ENCODE assay signal across 26 cellular contexts in genomic region chr10:72759584-72759983, GRCh38.
"Had no signal": no experiment of that assay in that cellular context is flagged by ENCODE, and none has a peak within 500 bp of the region (broad histone marks: within the 10 kb centered on the region; RNA-seq: fewer than 3 reads in every experiment).

No MANE protein-coding gene starts in this region.

- H3K27me3 ChIP-seq: breast epithelium, colonic mucosa, dorsolateral prefrontal cortex, heart right ventricle, left lung, spleen, vagina had no signal

- H3K9me3 Mint-ChIP-seq: activated CD4-positive, alpha-beta memory T cell treated with anti-CD3 and anti-CD28 coated beads, Interleukin-2, amount 10 ng/mL, durations not matched to agents 7 days and 5 days; activated CD4-positive, alpha-beta T cell treated with anti-CD3 and anti-CD28 coated beads, Interleukin-2, amount 10 ng/mL, durations not matched to agents 24 days and 14 days; activated naive CD4-positive, alpha-beta T cell treated with anti-CD3 and anti-CD28 coated beads for 36 hours; activated T-cell treated with anti-CD3 and anti-CD28 coated beads, Interleukin-2, amount 50 U/mL, for 72 hours; immature natural killer cell; mesothelial cell of epicardium; naive thymus-derived CD8-positive, alpha-beta T cell; type B pancreatic cell had no signal

- H3K36me3 Mint-ChIP-seq: activated naive CD8-positive, alpha-beta T cell treated with anti-CD3 and anti-CD28 coated beads, Interleukin-2, amount 10 ng/mL, durations not matched to agents 7 days and 5 days; mesothelial cell of epicardium; type B pancreatic cell had no signal

- H3K27ac Mint-ChIP-seq: activated CD4-positive, alpha-beta memory T cell treated with anti-CD3 and anti-CD28 coated beads, Interleukin-2, amount 10 ng/mL, durations not matched to agents 7 days and 5 days; activated CD4-positive, alpha-beta T cell treated with anti-CD3 and anti-CD28 coated beads, Interleukin-2, amount 10 ng/mL, durations not matched to agents 24 days and 14 days; activated naive CD4-positive, alpha-beta T cell treated with anti-CD3 and anti-CD28 coated beads for 36 hours; activated naive CD8-positive, alpha-beta T cell treated with anti-CD3 and anti-CD28 coated beads, Interleukin-2, amount 10 ng/mL, durations not matched to agents 7 days and 5 days; activated T-cell treated with anti-CD3 and anti-CD28 coated beads, Interleukin-2, amount 50 U/mL, for 72 hours had no signal

- H3K4me1 ChIP-seq: breast epithelium, colonic mucosa had no signal

- H3K27me3 Mint-ChIP-seq: activated CD4-positive, alpha-beta memory T cell treated with anti-CD3 and anti-CD28 coated beads, Interleukin-2, amount 10 ng/mL, durations not matched to agents 7 days and 5 days; activated CD4-positive, alpha-beta T cell treated with anti-CD3 and anti-CD28 coated beads, Interleukin-2, amount 10 ng/mL, durations not matched to agents 24 days and 14 days; naive thymus-derived CD8-positive, alpha-beta T cell; type B pancreatic cell had no signal

- H3K9me3 ChIP-seq: breast epithelium, colonic mucosa, heart right ventricle, left lung, spleen, thoracic aorta, vagina had no signal

- ATAC-seq: activated T-cell treated with anti-CD3 and anti-CD28 coated beads, Interleukin-2, amount 50 U/mL, for 72 hours; heart right ventricle; left lung; naive thymus-derived CD8-positive, alpha-beta T cell had no signal

- H3K4me3 Mint-ChIP-seq: activated CD4-positive, alpha-beta memory T cell treated with anti-CD3 and anti-CD28 coated beads, Interleukin-2, amount 10 ng/mL, durations not matched to agents 7 days and 5 days; activated CD4-positive, alpha-beta T cell treated with anti-CD3 and anti-CD28 coated beads, Interleukin-2, amount 10 ng/mL, durations not matched to agents 24 days and 14 days; activated naive CD4-positive, alpha-beta T cell treated with anti-CD3 and anti-CD28 coated beads for 36 hours; activated naive CD8-positive, alpha-beta T cell treated with anti-CD3 and anti-CD28 coated beads, Interleukin-2, amount 10 ng/mL, durations not matched to agents 7 days and 5 days; activated T-cell treated with anti-CD3 and anti-CD28 coated beads, Interleukin-2, amount 50 U/mL, for 72 hours; immature natural killer cell; mesothelial cell of epicardium; naive thymus-derived CD8-positive, alpha-beta T cell had no signal

- H3K36me3 ChIP-seq: breast epithelium, colonic mucosa, left lung, thoracic aorta, vagina had no signal

- H3K27ac ChIP-seq: breast epithelium, colonic mucosa, dorsolateral prefrontal cortex, epithelial cell of prostate, heart right ventricle, left lung, spleen, thoracic aorta, vagina had no signal

- DNase-seq: activated CD4-positive, alpha-beta memory T cell treated with anti-CD3 and anti-CD28 coated beads, Interleukin-2, amount 10 ng/mL, durations not matched to agents 7 days and 5 days; activated CD4-positive, alpha-beta T cell treated with anti-CD3 and anti-CD28 coated beads, Interleukin-2, amount 10 ng/mL, durations not matched to agents 24 days and 14 days; activated effector memory CD4-positive, alpha-beta T cell treated with Interleukin-2 at 50 U/mL for 16 hours; activated naive CD4-positive, alpha-beta T cell treated with anti-CD3 and anti-CD28 coated beads for 36 hours; activated naive CD8-positive, alpha-beta T cell treated with anti-CD3 and anti-CD28 coated beads, Interleukin-2, amount 10 ng/mL, durations not matched to agents 7 days and 5 days; activated T-cell treated with anti-CD3 and anti-CD28 coated beads, Interleukin-2, amount 50 U/mL, for 72 hours; amniotic stem cell; colonic mucosa; dorsolateral prefrontal cortex; foreskin fibroblast; heart right ventricle; immature natural killer cell; left lung; naive thymus-derived CD8-positive, alpha-beta T cell; retina; spleen; stimulated activated CD4-positive, alpha-beta T cell treated with anti-CD3 and anti-CD28 coated beads, Interleukin-4, amount 100 ng/mL, for 1 hour; stimulated activated naive CD4-positive, alpha-beta T cell treated with Interleukin-2 at 50 U/mL for 16 hours; T-helper 2 cell had no signal

- H3K4me3 ChIP-seq: breast epithelium, colonic mucosa, dorsolateral prefrontal cortex, heart right ventricle, left lung, lung, spleen, thoracic aorta, vagina had no signal

- H3K4me1 Mint-ChIP-seq: activated CD4-positive, alpha-beta T cell treated with anti-CD3 and anti-CD28 coated beads, Interleukin-2, amount 10 ng/mL, durations not matched to agents 24 days and 14 days had no signal
